In genomic region chr19:6489278-6490061, GRCh38 we compare ENCODE assay signal across 13 cellular contexts. TPM values are rescaled to one million over a fixed set of nuclear protein-coding genes. Genes with fewer than 3 reads are reported as not detected.
DNase-seq lines count a peak whose midpoint lies in the region; ATAC-seq, FAIRE-seq and TF ChIP-seq lines count a peak whose summit lies in the region.
"Had no signal": no experiment of that assay in that cellular context is flagged by ENCODE, and none has a peak within 500 bp of the region (broad histone marks: within the 10 kb centered on the region; RNA-seq: fewer than 3 reads in every experiment).

No MANE protein-coding gene starts in this region.

- H3K9me3 ChIP-seq in CD4-positive, alpha-beta T cell (ENCODE audit: control insufficient read depth, low read length), result no peaks in the 10 kb centered on the region
- H3K9me3 ChIP-seq: Caco-2 had no signal

- H3K4me3 Mint-ChIP-seq in CD4-positive, alpha-beta T cell, result peak overlapping the region; percentile 50
- H3K4me3 Mint-ChIP-seq in central memory CD8-positive, alpha-beta T cell, result peak overlapping the region; percentile 72
- H3K4me3 Mint-ChIP-seq: nephron progenitor cell had no signal

- no peaks in the 10 kb centered on the region for H3K36me3 Mint-ChIP-seq in CD4-positive, alpha-beta T cell (ENCODE audit: low read depth)
- H3K36me3 Mint-ChIP-seq in central memory CD8-positive, alpha-beta T cell (ENCODE audit: insufficient read depth), result peaks cover 4% of the 10 kb centered on the region

- H3K27me3 Mint-ChIP-seq in CD4-positive, alpha-beta T cell, result no peaks in the 10 kb centered on the region
- H3K27me3 Mint-ChIP-seq in central memory CD8-positive, alpha-beta T cell, result no peaks in the 10 kb centered on the region

- intact Hi-C loops in CD4-positive, alpha-beta T cell (cut with DNase I, micrococcal nuclease), result no loop called here

- DNase-seq in CD4-positive, alpha-beta T cell, result no peak
- peak; percentile 73 for DNase-seq in MV-4-11 (lab: John Stamatoyannopoulos, UW)
- no peak for DNase-seq in central memory CD8-positive, alpha-beta T cell (ENCODE audit: low spot score in 2 of 2)
- no peak for DNase-seq in NCI-H2029 treated with DMSO at 0.1 percent for 48 hours (lab: John Stamatoyannopoulos, UW)
- DNase-seq in NCI-H1694 treated with DMSO at 0.1 percent for 48 hours (lab: John Stamatoyannopoulos, UW), result no peak
- no peak for DNase-seq in NCI-H1436 treated with DMSO at 0.1 percent for 48 hours (lab: John Stamatoyannopoulos, UW)
- no peak for DNase-seq in HTR-8/SVneo (ENCODE audit: insufficient read length, low spot score)
- DNase-seq: brain microvascular endothelial cell, Caco-2, NCI-H2171, nephron progenitor cell had no signal

- ATAC-seq in CD4-positive, alpha-beta T cell (ENCODE audit: poor library complexity), result no peak
- peak; percentile 58 for ATAC-seq in GM18867 (IDR thresholded peaks at IDR 0.05; ENCODE audit: unreplicated experiment)
- ATAC-seq in central memory CD8-positive, alpha-beta T cell (replicated peaks; ENCODE audit: extremely low read depth, poor library complexity, severe bottlenecking), result peak; percentile 78

- H3K27ac Mint-ChIP-seq in CD4-positive, alpha-beta T cell, result no peak overlapping the region
- H3K27ac Mint-ChIP-seq in central memory CD8-positive, alpha-beta T cell (ENCODE audit: low read depth), result peak overlapping the region; percentile 91

- H3K9me3 Mint-ChIP-seq in CD4-positive, alpha-beta T cell, result no peaks in the 10 kb centered on the region
- H3K9me3 Mint-ChIP-seq in central memory CD8-positive, alpha-beta T cell, result no peaks in the 10 kb centered on the region

- H3K4me1 Mint-ChIP-seq in CD4-positive, alpha-beta T cell (ENCODE audit: low read depth), result peaks cover 11% of the 10 kb centered on the region
- H3K4me1 Mint-ChIP-seq in central memory CD8-positive, alpha-beta T cell, result peaks cover 21% of the 10 kb centered on the region
- H3K4me1 Mint-ChIP-seq: nephron progenitor cell had no signal

- no peaks in the 10 kb centered on the region for H3K27me3 ChIP-seq in CD4-positive, alpha-beta T cell (ENCODE audit: control insufficient read depth, insufficient read depth, low read length)
- H3K27me3 ChIP-seq: brain microvascular endothelial cell had no signal

- H3K27ac ChIP-seq in CD4-positive, alpha-beta T cell (ENCODE audit: low read depth, low read length), result no peak overlapping the region
- H3K27ac ChIP-seq: brain microvascular endothelial cell had no signal

- CTCF ChIA-PET in CD4-positive, alpha-beta T cell (lab: Charles Lee), result no interaction called here

- no peak for TF ChIP-seq CTCF in CD4-positive, alpha-beta T cell (IDR thresholded peaks at IDR 0.05)

- POLR2A ChIA-PET in CD4-positive, alpha-beta T cell (lab: Charles Lee), result no interaction called here

- no peak for FAIRE-seq in HTR-8/SVneo (lab: Jason Lieb, UNC)
- FAIRE-seq: frontal cortex had no signal

RNA-seq across cellular contexts. Expression of gene DENND1C, which starts 7.9 kb away (rescaled TPM):
- total RNA-seq in CD4-positive, alpha-beta T cell, result 100 to 1,000 TPM; 111 to 118 TPM
- total RNA-seq: frontal cortex had no signal

RNA-seq across cellular contexts. Expression of gene TUBB4A, which starts 12.6 kb away (rescaled TPM):
- under 1 TPM; 0.53 to 0.88 TPM for total RNA-seq in CD4-positive, alpha-beta T cell

RNA-seq across cellular contexts. Expression of gene CRB3, which starts 25.4 kb away (rescaled TPM):
- total RNA-seq in CD4-positive, alpha-beta T cell, result 1 to 10 TPM; 7.9 to 9.4 TPM

RNA-seq across cellular contexts. Expression of gene SLC25A23, which starts 29.9 kb away (rescaled TPM):
- 10 to 100 TPM; 10.5 to 10.8 TPM for total RNA-seq in CD4-positive, alpha-beta T cell

RNA-seq across cellular contexts. Expression of gene TNFSF9, which starts 41.4 kb away (rescaled TPM):
- 1 to 10 TPM; 1.5 to 1.8 TPM for total RNA-seq in CD4-positive, alpha-beta T cell
